In genomic region chr15:92645051-92645631, GRCh38 we compare ENCODE assay signal across 1 cellular context.
A peak's percentile ranks its signal among the peaks of the same experiment; 100 is the strongest.
TF ChIP-seq lines count a peak whose summit lies in the region.

No MANE protein-coding gene starts in this region.

TF ChIP-seq in K562, 482 proteins besides CTCF, POLR2A, EP300 and RAD21 (continued from another document and continues in another):
- TF ChIP-seq RERE (CRISPR knock-in tag; IDR thresholded peaks at IDR 0.05; ENCODE audit: borderline replicate concordance) (no peak), SMC3 (conservative IDR thresholded peaks at IDR 0.05; ENCODE audit: insufficient read depth, low read depth, low read length) (no peak), PTTG1 (tag; IDR thresholded peaks at IDR 0.05; ENCODE audit: low read depth) (no peak), JUN (IDR thresholded peaks at IDR 0.05; ENCODE audit: borderline replicate concordance, low read depth, low read length) (no peak), JUN (CRISPR knock-in tag; IDR thresholded peaks at IDR 0.05; ENCODE audit: borderline replicate concordance) (no peak), MEF2D (tag; conservative IDR thresholded peaks at IDR 0.05; ENCODE audit: low read depth) (no peak), FOXJ3 (CRISPR knock-in tag; IDR thresholded peaks at IDR 0.05) (no peak), OTX1 (CRISPR knock-in tag; IDR thresholded peaks at IDR 0.05) (no peak), HDAC6 (IDR thresholded peaks at IDR 0.05; ENCODE audit: low read depth, low read length) (no peak), SRF (CRISPR knock-in tag; IDR thresholded peaks at IDR 0.05) (no peak), PBX2 (CRISPR knock-in tag; IDR thresholded peaks at IDR 0.05; ENCODE audit: low read depth) (no peak), PBX2 (tag; conservative IDR thresholded peaks at IDR 0.05; ENCODE audit: low read depth) (0 out of 2 replicates have a peak, but pooled peaks have one; percentile 38), RB1 (IDR thresholded peaks at IDR 0.05; ENCODE audit: low read depth) (no peak), BRF2 (IDR thresholded peaks at IDR 0.05; ENCODE audit: borderline replicate concordance, insufficient read depth, insufficient read length) (no peak), PATZ1 (CRISPR knock-in tag; IDR thresholded peaks at IDR 0.05; ENCODE audit: borderline replicate concordance) (no peak), CBFA2T2 (conservative IDR thresholded peaks at IDR 0.05) (peak; percentile 17; the same call in 1 of the 2 replicates), ZNF212 (CRISPR knock-in tag; IDR thresholded peaks at IDR 0.05) (no peak), CBFA2T3 (IDR thresholded peaks at IDR 0.05) (peak; percentile 50), PHTF2 (CRISPR knock-in tag; IDR thresholded peaks at IDR 0.05) (no peak), SOX6 (IDR thresholded peaks at IDR 0.05) (peak; percentile 51; the same call in 1 of the 2 replicates), TOE1 (IDR thresholded peaks at IDR 0.05; ENCODE audit: borderline replicate concordance) (no peak), TOE1 (CRISPR knock-in tag; IDR thresholded peaks at IDR 0.05; ENCODE audit: borderline replicate concordance, low read depth) (no peak), HMG20B (CRISPR knock-in tag; IDR thresholded peaks at IDR 0.05) (no peak), HBP1 (CRISPR knock-in tag; IDR thresholded peaks at IDR 0.05) (no peak), ZNF79 (CRISPR knock-in tag; IDR thresholded peaks at IDR 0.05; ENCODE audit: low read depth) (no peak), TCF7 (IDR thresholded peaks at IDR 0.05; ENCODE audit: borderline replicate concordance) (no peak), SNAPC5 (CRISPR knock-in tag; IDR thresholded peaks at IDR 0.05) (no peak), BRD4 (IDR thresholded peaks at IDR 0.05) (no peak), CTBP1 (IDR thresholded peaks at IDR 0.05; ENCODE audit: borderline replicate concordance) (0 out of 2 replicates have a peak, but pooled peaks have one; percentile 27), JUND (IDR thresholded peaks at IDR 0.05; ENCODE audit: borderline replicate concordance, low read depth, low read length) (0 out of 2 replicates have a peak, but pooled peaks have one; percentile 27), JUND (tag; IDR thresholded peaks at IDR 0.05; ENCODE audit: borderline replicate concordance, low read depth, low read length) (no peak; the same call in 2 of the 3 replicates), ZNF24 (IDR thresholded peaks at IDR 0.05) (peak; percentile 65; the same call in 1 of the 2 replicates), SMAD3 (CRISPR knock-in tag; conservative IDR thresholded peaks at IDR 0.05) (no peak), BHLHE40 (IDR thresholded peaks at IDR 0.05; ENCODE audit: low read length) (peak; percentile 77), ZNF324 (CRISPR knock-in tag; IDR thresholded peaks at IDR 0.05) (no peak), ZZZ3 (IDR thresholded peaks at IDR 0.05) (no peak), HMBOX1 (IDR thresholded peaks at IDR 0.05) (peak; percentile 78), ZNF12 (CRISPR knock-in tag; IDR thresholded peaks at IDR 0.05) (no peak), MAFK (IDR thresholded peaks at IDR 0.05; ENCODE audit: low read length) (peak; percentile 40; the same call in 1 of the 2 replicates), SAP30 (IDR thresholded peaks at IDR 0.05; ENCODE audit: borderline replicate concordance, insufficient read depth, low read depth, low read length, poor library complexity, severe bottlenecking) (no peak), MYBL2 (IDR thresholded peaks at IDR 0.05; ENCODE audit: low read depth) (no peak), MYBL2 (CRISPR knock-in tag; IDR thresholded peaks at IDR 0.05; ENCODE audit: borderline replicate concordance) (no peak), ZNF354B (CRISPR knock-in tag; IDR thresholded peaks at IDR 0.05) (no peak), TBP (optimal IDR thresholded peaks at IDR 0.05; ENCODE audit: low read depth, low read length) (no peak), FOSL1 (tag; conservative IDR thresholded peaks at IDR 0.05) (peak; percentile 74), MAFG (tag; conservative IDR thresholded peaks at IDR 0.05) (peak; percentile 75), HDAC8 (tag; IDR thresholded peaks at IDR 0.05) (no peak), SRSF3 (IDR thresholded peaks at IDR 0.05; ENCODE audit: insufficient read depth, low read length) (no peak), ZNF561 (CRISPR knock-in tag; conservative IDR thresholded peaks at IDR 0.05) (no peak), SMARCE1 (IDR thresholded peaks at IDR 0.05) (peak; percentile 70; the same call in 1 of the 2 replicates), CHCHD3 (CRISPR knock-in tag; IDR thresholded peaks at IDR 0.05) (no peak), KDM2B (CRISPR knock-in tag; IDR thresholded peaks at IDR 0.05) (no peak), MAZ (CRISPR knock-in tag; conservative IDR thresholded peaks at IDR 0.05 in 1 of 2, IDR thresholded peaks at IDR 0.05 in 1 of 2) (peak in 1 of 2 experiments; percentile 40; a peak in 1 of 4 replicates), PURB (CRISPR knock-in tag; IDR thresholded peaks at IDR 0.05; ENCODE audit: low read depth) (no peak), ZFX (CRISPR knock-in tag; IDR thresholded peaks at IDR 0.05) (no peak), ATF7 (IDR thresholded peaks at IDR 0.05) (no peak), E2F8 (IDR thresholded peaks at IDR 0.05; ENCODE audit: low read depth, partially characterized antibody) (no peak), C11orf30 (IDR thresholded peaks at IDR 0.05; ENCODE audit: low read depth) (peak; percentile 48; the same call in 1 of the 2 replicates), ZNF224 (CRISPR knock-in tag; IDR thresholded peaks at IDR 0.05) (no peak), ARID1B (IDR thresholded peaks at IDR 0.05) (peak; percentile 70)
